ENCODE assay signal across 8 cellular contexts in the genomic region with DNA sequence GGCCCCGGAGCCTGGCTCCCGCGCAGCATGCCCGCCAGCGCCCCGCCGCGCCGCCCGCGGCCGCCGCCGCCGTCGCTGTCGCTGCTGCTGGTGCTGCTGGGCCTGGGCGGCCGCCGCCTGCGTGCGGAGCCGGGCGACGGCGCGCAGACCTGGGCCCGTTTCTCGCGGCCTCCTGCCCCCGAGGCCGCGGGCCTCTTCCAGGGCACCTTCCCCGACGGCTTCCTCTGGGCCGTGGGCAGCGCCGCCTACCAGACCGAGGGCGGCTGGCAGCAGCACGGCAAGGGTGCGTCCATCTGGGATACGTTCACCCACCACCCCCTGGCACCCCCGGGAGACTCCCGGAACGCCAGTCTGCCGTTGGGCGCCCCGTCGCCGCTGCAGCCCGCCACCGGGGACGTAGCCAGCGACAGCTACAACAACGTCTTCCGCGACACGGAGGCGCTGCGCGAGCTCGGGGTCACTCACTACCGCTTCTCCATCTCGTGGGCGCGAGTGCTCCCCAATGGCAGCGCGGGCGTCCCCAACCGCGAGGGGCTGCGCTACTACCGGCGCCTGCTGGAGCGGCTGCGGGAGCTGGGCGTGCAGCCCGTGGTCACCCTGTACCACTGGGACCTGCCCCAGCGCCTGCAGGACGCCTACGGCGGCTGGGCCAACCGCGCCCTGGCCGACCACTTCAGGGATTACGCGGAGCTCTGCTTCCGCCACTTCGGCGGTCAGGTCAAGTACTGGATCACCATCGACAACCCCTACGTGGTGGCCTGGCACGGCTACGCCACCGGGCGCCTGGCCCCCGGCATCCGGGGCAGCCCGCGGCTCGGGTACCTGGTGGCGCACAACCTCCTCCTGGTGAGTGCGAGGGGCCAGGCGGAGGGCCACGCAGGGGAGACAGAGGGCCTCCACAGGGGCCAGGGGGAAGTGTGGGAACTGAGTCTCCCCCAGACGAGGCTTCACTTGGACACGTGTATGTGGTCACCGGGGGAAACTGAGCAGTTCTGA. TPM values are rescaled to one million over a fixed set of nuclear protein-coding genes. Genes with fewer than 3 reads are reported as not detected.
DNase-seq lines count a peak whose midpoint lies in the region; ATAC-seq and TF ChIP-seq lines count a peak whose summit lies in the region.

A gene (plus strand): TSS at position 10 of the 996 bp plus-strand sequence. CDS start 18 bp downstream, at position 28.

- H3K9me2 ChIP-seq in Karpas-422 (replicated peaks; ENCODE audit: insufficient read depth, low read length): no peaks in the 10 kb centered on the region

- H3K9ac ChIP-seq in BLaER1 (no peak within 1 kb of the TSS), Karpas-422 (ENCODE audit: low read length) (no peak within 1 kb of the TSS)

- TF ChIP-seq POLR2A in stomach (IDR thresholded peaks at IDR 0.05): no peak

- no peak within 1 kb of the TSS for H3K4me2 ChIP-seq in BLaER1
- no peak within 1 kb of the TSS for H3K4me2 ChIP-seq in Karpas-422 (ENCODE audit: low read depth, low read length, poor library complexity, severe bottlenecking)

- WGBS in stomach, 5 donors: 0 to 6% (median 2%) methylated on average over 28 to 108 of the region's 109 CpGs

- H3K9me3 Mint-ChIP-seq in central memory CD8-positive, alpha-beta T cell: no peaks in the 10 kb centered on the region

- H4K20me1 ChIP-seq in BLaER1: no peaks in the 10 kb centered on the region
- no peaks in the 10 kb centered on the region for H4K20me1 ChIP-seq in Karpas-422 (ENCODE audit: insufficient read depth, low read depth, low read length)

- no peak for TF ChIP-seq EP300 in stomach (IDR thresholded peaks at IDR 0.05)

- H3K27ac ChIP-seq in BLaER1 (no peak within 1 kb of the TSS), Karpas-422 (ENCODE audit: low read length) (no peak within 1 kb of the TSS), stomach (peak within 1 kb of the TSS; percentile 51 to 85 (median 80))

- H3K4me1 Mint-ChIP-seq in central memory CD8-positive, alpha-beta T cell: peaks cover 13% of the 10 kb centered on the region

- H3K27ac Mint-ChIP-seq in central memory CD8-positive, alpha-beta T cell (ENCODE audit: low read depth): no peak within 1 kb of the TSS

- H3K36me3 ChIP-seq in BLaER1: no peaks in the 10 kb centered on the region
- H3K36me3 ChIP-seq in Karpas-422 (ENCODE audit: insufficient read depth, low read length): no peaks in the 10 kb centered on the region
- H3K36me3 ChIP-seq in stomach: no peaks in the 10 kb centered on the region

- ATAC-seq in GM19043 (IDR thresholded peaks at IDR 0.05; ENCODE audit: low read depth, unreplicated experiment) (peak; percentile 37), left lobe of liver (peak; percentile 52)
- no peak for ATAC-seq in central memory CD8-positive, alpha-beta T cell (replicated peaks; ENCODE audit: extremely low read depth, poor library complexity, severe bottlenecking)

- H2AFZ ChIP-seq in Karpas-422 (ENCODE audit: low read length): no peak within 1 kb of the TSS

- no peaks in the 10 kb centered on the region for H3K79me2 ChIP-seq in Karpas-422 (ENCODE audit: low read length)

- H3K4me3 Mint-ChIP-seq in central memory CD8-positive, alpha-beta T cell: peak within 1 kb of the TSS; percentile 66

- peaks cover 69% of the 10 kb centered on the region for H3K27me3 Mint-ChIP-seq in central memory CD8-positive, alpha-beta T cell

- intact Hi-C loops in stomach (cut with DNase I; ENCODE audit: low total_unique reads): no loop called here

- DNase-seq in Karpas-422 (peak; percentile 1), left lobe of liver (ENCODE audit: low spot score) (no peak), stomach (peak; percentile 38), midbrain (lab: John Stamatoyannopoulos, UW) (no peak), NCI-H1694 treated with DMSO at 0.1 percent for 48 hours (lab: John Stamatoyannopoulos, UW) (no peak)
- no peak for DNase-seq in central memory CD8-positive, alpha-beta T cell (ENCODE audit: low spot score in 2 of 2)

- peaks cover 24% of the 10 kb centered on the region for H3K9me3 ChIP-seq in BLaER1
- no peaks in the 10 kb centered on the region for H3K9me3 ChIP-seq in Karpas-422 (ENCODE audit: low read length)
- H3K9me3 ChIP-seq in stomach: no peaks in the 10 kb centered on the region

- no peaks in the 10 kb centered on the region for H3K4me1 ChIP-seq in BLaER1
- H3K4me1 ChIP-seq in Karpas-422 (ENCODE audit: low read length): no peaks in the 10 kb centered on the region
- H3K4me1 ChIP-seq in stomach: peaks cover 0 to 26% (median 21%) of the 10 kb centered on the region in 4 donors

- peaks cover 4% of the 10 kb centered on the region for H3K36me3 Mint-ChIP-seq in central memory CD8-positive, alpha-beta T cell (ENCODE audit: insufficient read depth)

- no peaks in the 10 kb centered on the region for H3K27me3 ChIP-seq in BLaER1
- H3K27me3 ChIP-seq in Karpas-422 (ENCODE audit: low read length): no peaks in the 10 kb centered on the region
- peaks cover 0 to 25% (median 5%) of the 10 kb centered on the region in 3 donors for H3K27me3 ChIP-seq in stomach

- H3K4me3 ChIP-seq in BLaER1 (0 out of 2 replicates have a peak within 1 kb of the TSS, but pooled peaks have one; percentile 18), Karpas-422 (ENCODE audit: low read length) (no peak within 1 kb of the TSS), stomach (peak within 1 kb of the TSS; percentile 52 to 78 (median 62))

- no peak for TF ChIP-seq CTCF in stomach (IDR thresholded peaks at IDR 0.05)

RNA-seq across cellular contexts. Expression of the gene that starts here (rescaled TPM):
- total RNA-seq in Karpas-422 (2014; rRNA removed; shearing (Covaris generic); ENCODE audit: low replicate concordance): not detected in 2 replicates
- total RNA-seq in left lobe of liver (0.05 TPM), stomach (1 to 10 TPM in 3 of 5 donors, under 1 TPM in 2; 0.45 to 4.0 (median 1.7) TPM)
- polyA plus RNA-seq in stomach: 1 to 10 TPM in 2 of 3 donors, under 1 TPM in 1; 0.38 to 1.6 (median 1.2) TPM

Comparison
In these comparisons a context has a peak if more than half of its experiments do, and no peak if none do; other contexts are left out.
1. Peak in DNase-seq in Karpas-422; RNA of the gene not detected or under 1 TPM.
2. Peak in ATAC-seq in left lobe of liver; RNA of the gene not detected or under 1 TPM.
3. H3K27ac ChIP-seq: peak in stomach (5 of 5); none in BLaER1 (single experiment) and Karpas-422 (single experiment).